ENCODE assay signal across 13 cellular contexts in genomic region chr2:112154246-112155110, GRCh38. TPM values are rescaled to one million over a fixed set of nuclear protein-coding genes. Genes with fewer than 3 reads are reported as not detected.
DNase-seq lines count a peak whose midpoint lies in the region; ATAC-seq and TF ChIP-seq lines count a peak whose summit lies in the region.
"Had no signal": no experiment of that assay in that cellular context is flagged by ENCODE, and none has a peak within 500 bp of the region (broad histone marks: within the 10 kb centered on the region; RNA-seq: fewer than 3 reads in every experiment).

No MANE protein-coding gene starts in this region.

- H3K27me3 ChIP-seq in CD4-positive, alpha-beta memory T cell (ENCODE audit: insufficient read depth, low read length) = no peaks in the 10 kb centered on the region
- H3K27me3 ChIP-seq in esophagus squamous epithelium = no peaks in the 10 kb centered on the region
- H3K27me3 ChIP-seq: testis had no signal

- POLR2A ChIA-PET in CD4-positive, alpha-beta memory T cell (lab: Charles Lee; ENCODE audit: partially characterized antibody) = interaction anchor here (0.8 to 3.7 kb wide), 11 partner anchors 17 to 1034 kb away, joined by 3 to 41 read pairs (median 7); partner anchors contain the start of genes BCL2L11, TMEM87B and ZC3H8
- POLR2A ChIA-PET in activated CD4-positive, alpha-beta memory T cell treated with anti-CD3 and anti-CD28 coated beads, Interleukin-2, amount 10 ng/mL, durations not matched to agents 7 days and 5 days (lab: Charles Lee) = interaction anchor here (0.9 to 2.0 kb wide), 4 partner anchors 11 to 33 kb away, joined by 3 to 9 read pairs (median 4); no protein-coding TSS in a partner anchor

- no peaks in the 10 kb centered on the region for H3K36me3 ChIP-seq in CD4-positive, alpha-beta memory T cell (ENCODE audit: insufficient read depth, low read length)
- no peaks in the 10 kb centered on the region for H3K36me3 ChIP-seq in esophagus squamous epithelium

- intact Hi-C loops in CD4-positive, alpha-beta memory T cell (cut with micrococcal nuclease) = loop anchor here (1.0 kb wide), 1 partner anchor 34 kb away; no protein-coding TSS in a partner anchor
- intact Hi-C loops in esophagus squamous epithelium (cut with DNase I) = no loop called here

- 77 to 80% methylated on average over 11 to 12 of the region's 14 CpGs for WGBS in esophagus squamous epithelium, 2 donors

- H3K27ac Mint-ChIP-seq in CD4-positive, alpha-beta memory T cell = peak overlapping the region in 6 of 7 donors; percentile 82 to 95 (median 88)
- peak overlapping the region; percentile 63 for H3K27ac Mint-ChIP-seq in activated CD4-positive, alpha-beta memory T cell treated with anti-CD3 and anti-CD28 coated beads, Interleukin-2, amount 10 ng/mL, durations not matched to agents 7 days and 5 days
- no peak overlapping the region for H3K27ac Mint-ChIP-seq in type B pancreatic cell

- no peaks in the 10 kb centered on the region for H3K36me3 Mint-ChIP-seq in CD4-positive, alpha-beta memory T cell
- no peaks in the 10 kb centered on the region for H3K36me3 Mint-ChIP-seq in activated CD4-positive, alpha-beta memory T cell treated with anti-CD3 and anti-CD28 coated beads, Interleukin-2, amount 10 ng/mL, durations not matched to agents 7 days and 5 days (ENCODE audit: low read depth)
- no peaks in the 10 kb centered on the region for H3K36me3 Mint-ChIP-seq in type B pancreatic cell

- DNase-seq in CD4-positive, alpha-beta memory T cell = peak; percentile 40 to 67 (median 53)
- peak; percentile 33 for DNase-seq in activated CD4-positive, alpha-beta memory T cell treated with anti-CD3 and anti-CD28 coated beads, Interleukin-2, amount 10 ng/mL, durations not matched to agents 7 days and 5 days
- DNase-seq in myocyte (ENCODE audit: low read depth) (peak; percentile 42), esophagus squamous epithelium (lab: John Stamatoyannopoulos, UW) (no peak), NCI-H345 treated with DMSO at 0.1 percent for 48 hours (lab: John Stamatoyannopoulos, UW; ENCODE audit: unreplicated experiment) (no peak), NCI-H2029 (lab: John Stamatoyannopoulos, UW) (no peak), type B pancreatic cell (ENCODE audit: extremely low spot score, unreplicated experiment) (no peak)
- DNase-seq: GF-D8, NCI-H1048, testis had no signal

- peaks cover 28% of the 10 kb centered on the region for H3K4me1 ChIP-seq in CD4-positive, alpha-beta memory T cell (ENCODE audit: insufficient read depth, low read length)
- peaks cover 0 to 8% (median 0%) of the 10 kb centered on the region in 3 donors for H3K4me1 ChIP-seq in esophagus squamous epithelium
- H3K4me1 ChIP-seq: testis had no signal

- CTCF ChIA-PET in CD4-positive, alpha-beta memory T cell (lab: Charles Lee; ENCODE audit: partially characterized antibody) = interaction anchor here (0.9 to 1.7 kb wide), 5 partner anchors 10 to 105 kb away, joined by 3 to 6 read pairs (median 3); no protein-coding TSS in a partner anchor
- CTCF ChIA-PET in activated CD4-positive, alpha-beta memory T cell treated with anti-CD3 and anti-CD28 coated beads, Interleukin-2, amount 10 ng/mL, durations not matched to agents 7 days and 5 days (lab: Charles Lee) = no interaction called here

- H3K4me1 Mint-ChIP-seq in CD4-positive, alpha-beta memory T cell = peaks cover 23 to 37% (median 29%) of the 10 kb centered on the region in 4 donors
- H3K4me1 Mint-ChIP-seq in activated CD4-positive, alpha-beta memory T cell treated with anti-CD3 and anti-CD28 coated beads, Interleukin-2, amount 10 ng/mL, durations not matched to agents 7 days and 5 days = peaks cover 27% of the 10 kb centered on the region
- peaks cover 15% of the 10 kb centered on the region for H3K4me1 Mint-ChIP-seq in type B pancreatic cell (ENCODE audit: unreplicated experiment)

- no peak overlapping the region for H3K27ac ChIP-seq in CD4-positive, alpha-beta memory T cell (ENCODE audit: low read depth, low read length)
- H3K27ac ChIP-seq in esophagus squamous epithelium = no peak overlapping the region
- H3K27ac ChIP-seq: testis had no signal

- peak; percentile 60 for ATAC-seq in HG03108 (IDR thresholded peaks at IDR 0.05; ENCODE audit: unreplicated experiment)
- ATAC-seq: sciatic nerve had no signal

- no peaks in the 10 kb centered on the region for H3K9me3 ChIP-seq in CD4-positive, alpha-beta memory T cell (ENCODE audit: control insufficient read depth in 1 of 2, low read length in 2 of 2)
- H3K9me3 ChIP-seq in esophagus squamous epithelium = no peaks in the 10 kb centered on the region
- H3K9me3 ChIP-seq: testis had no signal

- no peak overlapping the region for H3K4me3 ChIP-seq in CD4-positive, alpha-beta memory T cell (ENCODE audit: low read length in 2 of 2)
- no peak overlapping the region for H3K4me3 ChIP-seq in esophagus squamous epithelium
- H3K4me3 ChIP-seq: testis had no signal

- peak overlapping the region in 6 of 8 donors; percentile 51 to 89 (median 82) for H3K4me3 Mint-ChIP-seq in CD4-positive, alpha-beta memory T cell
- no peak overlapping the region for H3K4me3 Mint-ChIP-seq in activated CD4-positive, alpha-beta memory T cell treated with anti-CD3 and anti-CD28 coated beads, Interleukin-2, amount 10 ng/mL, durations not matched to agents 7 days and 5 days
- no peak overlapping the region for H3K4me3 Mint-ChIP-seq in type B pancreatic cell

- no peaks in the 10 kb centered on the region for H3K9me3 Mint-ChIP-seq in CD4-positive, alpha-beta memory T cell
- no peaks in the 10 kb centered on the region for H3K9me3 Mint-ChIP-seq in activated CD4-positive, alpha-beta memory T cell treated with anti-CD3 and anti-CD28 coated beads, Interleukin-2, amount 10 ng/mL, durations not matched to agents 7 days and 5 days
- peaks cover 5% of the 10 kb centered on the region for H3K9me3 Mint-ChIP-seq in type B pancreatic cell

- H3K27me3 Mint-ChIP-seq in CD4-positive, alpha-beta memory T cell = no peaks in the 10 kb centered on the region
- no peaks in the 10 kb centered on the region for H3K27me3 Mint-ChIP-seq in activated CD4-positive, alpha-beta memory T cell treated with anti-CD3 and anti-CD28 coated beads, Interleukin-2, amount 10 ng/mL, durations not matched to agents 7 days and 5 days
- H3K27me3 Mint-ChIP-seq in type B pancreatic cell = no peaks in the 10 kb centered on the region

- TF ChIP-seq POLR2A in esophagus squamous epithelium (IDR thresholded peaks at IDR 0.05) = no peak

- TF ChIP-seq CTCF in esophagus squamous epithelium (IDR thresholded peaks at IDR 0.05) (no peak), type B pancreatic cell (conservative IDR thresholded peaks at IDR 0.05) (no peak)

RNA-seq across cellular contexts. Expression of gene FBLN7, which starts 16.3 kb away (rescaled TPM):
- total RNA-seq in CD4-positive, alpha-beta memory T cell = 10 to 100 TPM; 34.3 to 37.0 TPM
- polyA plus RNA-seq in CD4-positive, alpha-beta memory T cell = 10 to 100 TPM; 29.3 to 41.2 TPM
- 1 to 10 TPM; 7.3 to 8.4 TPM for total RNA-seq in activated CD4-positive, alpha-beta memory T cell treated with anti-CD3 and anti-CD28 coated beads, Interleukin-2, amount 10 ng/mL, durations not matched to agents 7 days and 5 days
- total RNA-seq in myocyte (9.6 and 14.7 TPM in 2 replicates), esophagus squamous epithelium (1 to 10 TPM in 3 of 4 donors, not detected in 1; 1.1 to 2.9 (median 2.5) TPM), type B pancreatic cell (ENCODE audit: low replicate concordance) (4.2 and 9.5 TPM in 2 replicates)
- 12.7 TPM for polyA plus RNA-seq in myocyte (2012)
- polyA plus RNA-seq: neural cell had no signal

Comparison
In these comparisons a context has a peak if more than half of its experiments do, and no peak if none do; other contexts are left out.
1. DNase-seq: peak in CD4-positive, alpha-beta memory T cell (5 of 5), activated CD4-positive, alpha-beta memory T cell treated with anti-CD3 and anti-CD28 coated beads, Interleukin-2, amount 10 ng/mL, durations not matched to agents 7 days and 5 days (single experiment) and myocyte (single experiment); none in esophagus squamous epithelium (single experiment), NCI-H345 treated with DMSO at 0.1 percent for 48 hours (single experiment), NCI-H2029 (single experiment) and type B pancreatic cell (single experiment).
2. H3K4me3 Mint-ChIP-seq: peak in CD4-positive, alpha-beta memory T cell (6 of 8); none in activated CD4-positive, alpha-beta memory T cell treated with anti-CD3 and anti-CD28 coated beads, Interleukin-2, amount 10 ng/mL, durations not matched to agents 7 days and 5 days (single experiment) and type B pancreatic cell (single experiment).